In genomic region chr16:25030420-25031131, GRCh38 we compare ENCODE assay signal across 7 cellular contexts. TPM values are rescaled to one million over a fixed set of nuclear protein-coding genes. Genes with fewer than 3 reads are reported as not detected.
DNase-seq lines count a peak whose midpoint lies in the region; ATAC-seq and TF ChIP-seq lines count a peak whose summit lies in the region.

No MANE protein-coding gene starts in this region.

- peaks cover 4% of the 10 kb centered on the region for H3K36me3 Mint-ChIP-seq in central memory CD8-positive, alpha-beta T cell (ENCODE audit: insufficient read depth)

- peak overlapping the region; percentile 79 for H3K27ac Mint-ChIP-seq in central memory CD8-positive, alpha-beta T cell (ENCODE audit: low read depth)

- H3K9ac ChIP-seq in skeletal muscle tissue (ENCODE audit: low read depth in 1 of 3, low read length in 3 of 3), result no peak overlapping the region

- TF ChIP-seq CTCF in brain microvascular endothelial cell (IDR thresholded peaks at IDR 0.05; ENCODE audit: low read depth, low read length, missing control alignments), result no peak

- peak overlapping the region; percentile 97 for H3K4me3 Mint-ChIP-seq in central memory CD8-positive, alpha-beta T cell

- H3K9me3 ChIP-seq in skeletal muscle tissue (ENCODE audit: control insufficient read depth in 3 of 3, low read length in 3 of 3), result no peaks in the 10 kb centered on the region

- H3K4me3 ChIP-seq in skeletal muscle tissue (ENCODE audit: low read length in 3 of 3) (peak overlapping the region; percentile 51 to 77 (median 66)), brain microvascular endothelial cell (ENCODE audit: low read depth, low read length) (no peak overlapping the region)

- no peaks in the 10 kb centered on the region for H3K9me3 Mint-ChIP-seq in central memory CD8-positive, alpha-beta T cell

- no peak for DNase-seq in central memory CD8-positive, alpha-beta T cell (ENCODE audit: low spot score in 2 of 2)
- DNase-seq in brain microvascular endothelial cell (no peak), T-helper 9 cell (no peak), SIG-M5 (lab: John Stamatoyannopoulos, UW) (no peak)

- H3K4me1 ChIP-seq in skeletal muscle tissue (ENCODE audit: control insufficient read depth in 3 of 3, insufficient read depth in 3 of 3, low read length in 3 of 3), result peaks cover 12 to 17% (median 14%) of the 10 kb centered on the region in 3 donors

- H3K27me3 ChIP-seq in skeletal muscle tissue (ENCODE audit: control insufficient read depth in 3 of 3, insufficient read depth in 3 of 3, low read length in 3 of 3) (no peaks in the 10 kb centered on the region), brain microvascular endothelial cell (replicated peaks) (no peaks in the 10 kb centered on the region)

- peak; percentile 35 for ATAC-seq in GM21360 (IDR thresholded peaks at IDR 0.05; ENCODE audit: unreplicated experiment)
- ATAC-seq in HG03439 (IDR thresholded peaks at IDR 0.05; ENCODE audit: unreplicated experiment), result peak; percentile 12
- ATAC-seq in central memory CD8-positive, alpha-beta T cell (replicated peaks; ENCODE audit: extremely low read depth, poor library complexity, severe bottlenecking), result no peak

- peaks cover 31% of the 10 kb centered on the region for H3K4me1 Mint-ChIP-seq in central memory CD8-positive, alpha-beta T cell

- H3K27ac ChIP-seq in skeletal muscle tissue (ENCODE audit: low read depth, low read length), result no peak overlapping the region
- H3K27ac ChIP-seq in brain microvascular endothelial cell, result no peak overlapping the region

- in situ Hi-C loops in brain microvascular endothelial cell (cut with HindIII; ENCODE audit: low pct_ligation_motif_present, low sequenced_read_pairs), result no loop called here

- H3K27me3 Mint-ChIP-seq in central memory CD8-positive, alpha-beta T cell, result peaks cover 5% of the 10 kb centered on the region

- H3K36me3 ChIP-seq in skeletal muscle tissue (ENCODE audit: control insufficient read depth in 3 of 3, insufficient read depth in 3 of 3, low read length in 3 of 3) (no peaks in the 10 kb centered on the region), brain microvascular endothelial cell (replicated peaks) (no peaks in the 10 kb centered on the region)

RNA-seq across cellular contexts. Expression of gene ARHGAP17, which starts 15.4 kb away (rescaled TPM):
- total RNA-seq in skeletal muscle tissue, result 17.2 TPM
